8 cellular contexts compared by ENCODE assay signal in genomic region chr4:121697626-121698025, GRCh38. TPM values are rescaled to one million over a fixed set of nuclear protein-coding genes. Genes with fewer than 3 reads are reported as not detected.
DNase-seq lines count a peak whose midpoint lies in the region; ATAC-seq and TF ChIP-seq lines count a peak whose summit lies in the region.

No MANE protein-coding gene starts in this region.

- H3K9me3 Mint-ChIP-seq in chondrocyte (ENCODE audit: low read depth) (no peaks in the 10 kb centered on the region), nephron progenitor cell (peaks cover 4% of the 10 kb centered on the region)

- H3K4me1 Mint-ChIP-seq in chondrocyte (ENCODE audit: low read depth) (peaks cover 23% of the 10 kb centered on the region), nephron progenitor cell (peaks cover 28% of the 10 kb centered on the region)

- H3K27me3 Mint-ChIP-seq in chondrocyte (ENCODE audit: low read depth) = no peaks in the 10 kb centered on the region
- H3K27me3 Mint-ChIP-seq in nephron progenitor cell (ENCODE audit: low read depth, poor library complexity) = peaks cover 5% of the 10 kb centered on the region

- no peak overlapping the region for H2AFZ ChIP-seq in ACC112 (ENCODE audit: low read length, unreplicated experiment)

- H3K27me3 ChIP-seq in ACC112 (ENCODE audit: insufficient read depth, low read length) = no peaks in the 10 kb centered on the region
- no peaks in the 10 kb centered on the region for H3K27me3 ChIP-seq in HUES6 (ENCODE audit: control insufficient read depth, insufficient read depth, low read length)

- no peak for DNase-seq in chondrocyte (ENCODE audit: low spot score)
- no peak for DNase-seq in nephron progenitor cell
- DNase-seq in DMS53 treated with DMSO at 0.1 percent for 48 hours (lab: John Stamatoyannopoulos, UW; ENCODE audit: unreplicated experiment) = no peak
- DNase-seq in SK-N-DZ (ENCODE audit: low spot score) = no peak
- no peak for DNase-seq in middle frontal gyrus (ENCODE audit: extremely low spot score, low spot score)

- H3K36me3 Mint-ChIP-seq in chondrocyte (ENCODE audit: low read depth) = peaks cover 7% of the 10 kb centered on the region
- H3K36me3 Mint-ChIP-seq in nephron progenitor cell (ENCODE audit: low read depth) = peaks cover under 1% of the 10 kb centered on the region

- H3K4me3 Mint-ChIP-seq in chondrocyte (ENCODE audit: unreplicated experiment) = peak overlapping the region; percentile 79
- H3K4me3 Mint-ChIP-seq in nephron progenitor cell = peak overlapping the region; percentile 88

- peak; percentile 23 for ATAC-seq in GM19328 (IDR thresholded peaks at IDR 0.05; ENCODE audit: unreplicated experiment)

- H3K4me1 ChIP-seq in ACC112 (ENCODE audit: control insufficient read depth, insufficient read depth, low read length, unreplicated experiment) (peaks cover 30% of the 10 kb centered on the region), HUES6 (ENCODE audit: control insufficient read depth, insufficient read depth, low read length) (peaks cover 23% of the 10 kb centered on the region)

- H3K9ac ChIP-seq in HUES6 (ENCODE audit: low read length) = no peak overlapping the region

- H3K4me3 ChIP-seq in ACC112 (ENCODE audit: low read depth, low read length) = peak overlapping the region; percentile 84
- peak overlapping the region; percentile 100 for H3K4me3 ChIP-seq in HUES6 (ENCODE audit: low read depth, low read length)

- H3K36me3 ChIP-seq in ACC112 (ENCODE audit: insufficient read depth, low read length) (peaks cover 11% of the 10 kb centered on the region), HUES6 (ENCODE audit: control insufficient read depth, insufficient read depth, low read length) (peaks cover 8% of the 10 kb centered on the region; the same call in 1 of the 2 replicates)

- TF ChIP-seq CTCF in chondrocyte (IDR thresholded peaks at IDR 0.05) (no peak), nephron progenitor cell (IDR thresholded peaks at IDR 0.05) (no peak)

- H3K27ac ChIP-seq in ACC112 (ENCODE audit: low read depth, low read length) (peak overlapping the region; percentile 57), HUES6 (ENCODE audit: low read depth, low read length) (no peak overlapping the region)

- peaks cover 42% of the 10 kb centered on the region for H3K79me2 ChIP-seq in ACC112 (ENCODE audit: control insufficient read depth, insufficient read depth, low read length, unreplicated experiment)

- H3K9me3 ChIP-seq in HUES6 (ENCODE audit: control insufficient read depth, insufficient read depth, low read depth, low read length) = peaks cover 10% of the 10 kb centered on the region

- H3K27ac Mint-ChIP-seq in chondrocyte (ENCODE audit: unreplicated experiment) (peak overlapping the region; percentile 84), nephron progenitor cell (no peak overlapping the region)

RNA-seq across cellular contexts. Expression of gene ANXA5, which starts 0.8 kb away (rescaled TPM):
- total RNA-seq in chondrocyte = 585 to 828 TPM (median 589 TPM) in 3 replicates
- polyA plus RNA-seq in SK-N-DZ (2014; cell fraction: cytosol; rRNA removed) = 35.5 and 43.6 TPM in 2 replicates
- polyA plus RNA-seq in SK-N-DZ (2014; cell fraction: nucleus; rRNA removed) = 27.1 and 29.5 TPM in 2 replicates
